28 cellular contexts compared by ENCODE assay signal in the genomic region with DNA sequence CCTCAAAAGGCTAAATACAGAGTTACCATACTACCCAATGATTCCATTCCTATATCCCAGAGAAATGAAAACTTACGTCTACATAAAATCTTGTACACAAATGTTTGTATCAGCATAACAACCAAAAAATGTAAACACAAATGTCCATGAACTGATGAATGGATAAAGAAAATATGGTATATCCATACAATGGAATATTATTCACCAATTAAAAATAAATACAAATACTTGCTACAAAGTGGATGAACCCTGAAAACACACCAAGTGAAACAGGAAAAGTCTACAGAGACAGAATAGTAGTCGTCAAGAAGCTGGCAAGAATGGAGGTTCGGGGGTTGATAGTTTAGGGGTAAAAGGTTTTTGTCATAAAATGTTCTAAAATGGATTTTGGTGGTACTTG.
"Had no signal": no experiment of that assay in that cellular context is flagged by ENCODE, and none has a peak within 500 bp of the region (broad histone marks: within the 10 kb centered on the region; RNA-seq: fewer than 3 reads in every experiment).

No MANE protein-coding gene starts in this region.

- H3K27me3 Mint-ChIP-seq: progenitor cell of endocrine pancreas; stimulated activated naive B cell treated with anti-CD40 and anti-IgM and Interleukin-4, amounts not matched to agents 10 μg/mL and 1 μg/mL and 100 μg/mL, for 72 hours; stimulated activated naive CD8-positive, alpha-beta T cell treated with anti-CD3 and anti-CD28 coated beads, Interleukin-15, Interleukin-2, amounts not matched to agents 100 ng/mL and 50 ng/mL, for 24 hours had no signal

- H3K9ac ChIP-seq: neural progenitor cell, parathyroid adenoma had no signal

- H3K27ac ChIP-seq: neural progenitor cell, ovary, parathyroid adenoma, psoas muscle, right lobe of liver, sigmoid colon, stomach, thoracic aorta, thyroid gland, tibial nerve, upper lobe of left lung, vagina had no signal

- H3K36me3 Mint-ChIP-seq: natural killer cell had no signal

- H3K4me1 Mint-ChIP-seq: nephron had no signal

- H3K4me1 ChIP-seq: parathyroid adenoma, sigmoid colon, upper lobe of left lung, vagina had no signal

- FAIRE-seq: small intestine, urothelium cell line had no signal

- H3K4me3 Mint-ChIP-seq: natural killer cell; nephron; neural progenitor cell; stimulated activated effector memory CD8-positive, alpha-beta T cell treated with anti-CD3 and anti-CD28 coated beads, Interleukin-12 subunit alpha, Interleukin-12 subunit beta, amount 100 ng/mL, for 72 hours; stimulated activated naive B cell treated with anti-CD40 and anti-IgM and Interleukin-4, amounts not matched to agents 10 μg/mL and 1 μg/mL and 100 μg/mL, for 72 hours; stimulated activated naive CD8-positive, alpha-beta T cell treated with anti-CD3 and anti-CD28 coated beads, Interleukin-15, Interleukin-2, amounts not matched to agents 100 ng/mL and 50 ng/mL, for 24 hours had no signal

- H3K36me3 ChIP-seq: ovary, right lobe of liver, sigmoid colon, stomach, thoracic aorta, thyroid gland, upper lobe of left lung, vagina had no signal

- DNase-seq: natural killer cell; occipital lobe; ovary; psoas muscle; right cardiac atrium; right lobe of liver; sigmoid colon; small intestine; stimulated activated CD4-positive, alpha-beta T cell treated with anti-CD3 and anti-CD28 coated beads, Interleukin-15, amount 100 ng/mL, for 24 hours; stimulated activated CD4-positive, alpha-beta T cell treated with anti-CD3 and anti-CD28 coated beads, Interleukin-2, amount 100 ng/mL, for 24 hours; stimulated activated CD4-positive, alpha-beta T cell treated with anti-CD3 and anti-CD28 coated beads, Interleukin-2, amount 100 ng/mL, for 48 hours; stimulated activated CD4-positive, alpha-beta T cell treated with anti-CD3 and anti-CD28 coated beads, Interleukin-4, amount 100 ng/mL, for 24 hours; stimulated activated naive B cell treated with anti-CD40 and anti-IgM and Interleukin-4, amounts not matched to agents 10 μg/mL and 1 μg/mL and 100 μg/mL, for 72 hours; stimulated activated naive CD4-positive, alpha-beta T cell treated with Interleukin-2 at 50 U/mL for 16 hours; stomach; thyroid gland; trophoblast cell had no signal

- H3K4me3 ChIP-seq: neural progenitor cell, ovary, psoas muscle, right lobe of liver, sigmoid colon, stomach, thoracic aorta, thyroid gland, tibial nerve, upper lobe of left lung, vagina had no signal

- H3K27me3 ChIP-seq: neural progenitor cell, ovary, right lobe of liver, sigmoid colon, stomach, thyroid gland, tibial nerve, upper lobe of left lung, vagina had no signal

- H3K4me2 ChIP-seq: neural progenitor cell had no signal

- H2AFZ ChIP-seq: neural progenitor cell, parathyroid adenoma had no signal

- H3K9me3 Mint-ChIP-seq: natural killer cell; stimulated activated effector memory CD8-positive, alpha-beta T cell treated with anti-CD3 and anti-CD28 coated beads, Interleukin-12 subunit alpha, Interleukin-12 subunit beta, amount 100 ng/mL, for 72 hours had no signal

- H3K27ac Mint-ChIP-seq: natural killer cell; nephron; neural progenitor cell; progenitor cell of endocrine pancreas; stimulated activated effector memory CD8-positive, alpha-beta T cell treated with anti-CD3 and anti-CD28 coated beads, Interleukin-12 subunit alpha, Interleukin-12 subunit beta, amount 100 ng/mL, for 72 hours; stimulated activated naive B cell treated with anti-CD40 and anti-IgM and Interleukin-4, amounts not matched to agents 10 μg/mL and 1 μg/mL and 100 μg/mL, for 72 hours; stimulated activated naive CD8-positive, alpha-beta T cell treated with anti-CD3 and anti-CD28 coated beads, Interleukin-15, Interleukin-2, amounts not matched to agents 100 ng/mL and 50 ng/mL, for 24 hours had no signal

- ATAC-seq: natural killer cell; psoas muscle; right cardiac atrium; right lobe of liver; stimulated activated effector memory CD8-positive, alpha-beta T cell treated with anti-CD3 and anti-CD28 coated beads, Interleukin-12 subunit alpha, Interleukin-12 subunit beta, amount 100 ng/mL, for 72 hours; stimulated activated naive B cell treated with anti-CD40 and anti-IgM and Interleukin-4, amounts not matched to agents 10 μg/mL and 1 μg/mL and 100 μg/mL, for 72 hours had no signal

- H3K9me3 ChIP-seq: ovary, right lobe of liver, sigmoid colon, stomach, thoracic aorta, thyroid gland, upper lobe of left lung had no signal
